22 cellular contexts compared by ENCODE assay signal in the genomic region with DNA sequence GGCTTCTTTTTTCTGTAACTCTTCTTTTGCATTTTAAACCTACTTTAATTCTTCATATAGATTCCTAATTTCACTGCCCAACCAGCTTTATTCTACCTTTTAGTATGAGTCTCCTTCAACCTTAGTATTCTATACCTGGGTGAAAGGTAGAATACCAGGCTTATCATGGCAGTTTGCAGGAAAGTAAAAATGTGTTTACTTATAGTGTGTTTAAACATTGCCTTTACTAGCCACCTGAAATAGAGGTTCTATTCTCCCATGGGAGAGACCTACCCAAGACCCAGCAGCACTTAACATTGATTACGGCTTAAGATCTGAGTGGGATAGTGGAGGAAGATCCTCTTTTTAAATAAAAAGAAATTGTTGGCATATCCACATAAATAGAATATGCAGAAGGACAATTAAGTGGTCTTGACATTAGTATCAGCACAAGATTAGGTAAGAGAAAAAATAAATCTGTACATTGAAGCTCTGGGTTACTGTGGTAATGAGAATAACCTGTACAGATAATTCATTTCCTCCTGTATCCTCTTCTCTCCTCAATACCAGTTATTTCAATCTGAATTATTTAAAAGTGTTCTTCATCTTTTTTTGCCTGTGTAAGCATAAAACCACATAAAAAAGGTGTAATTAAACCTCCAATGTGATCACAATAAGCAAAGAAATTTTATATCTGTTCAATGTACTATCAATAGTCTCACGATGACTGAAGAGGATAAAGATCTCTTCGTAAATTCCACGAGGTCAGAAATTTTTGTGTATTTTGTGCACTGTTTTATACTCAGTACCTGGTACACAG. TPM values are rescaled to one million over a fixed set of nuclear protein-coding genes. Genes with fewer than 3 reads are reported as not detected.
A peak's percentile ranks its signal among the peaks of the same experiment; 100 is the strongest.
DNase-seq lines count a peak whose midpoint lies in the region; ATAC-seq and TF ChIP-seq lines count a peak whose summit lies in the region.
"Had no signal": no experiment of that assay in that cellular context is flagged by ENCODE, and none has a peak within 500 bp of the region (broad histone marks: within the 10 kb centered on the region; RNA-seq: fewer than 3 reads in every experiment).

No MANE protein-coding gene starts in this region.

- no peaks in the 10 kb centered on the region for H3K4me1 ChIP-seq in GM23338 (ENCODE audit: insufficient read depth)
- H3K4me1 ChIP-seq in Panc1 (ENCODE audit: control insufficient read depth, insufficient read depth, low read length) = peaks cover 57% of the 10 kb centered on the region

- H3K27ac ChIP-seq in GM23338 (ENCODE audit: low read depth) (no peak overlapping the region), Panc1 (ENCODE audit: low read length) (peak overlapping the region; percentile 100)

- no peaks in the 10 kb centered on the region for H3K79me2 ChIP-seq in GM23338 (replicated peaks; ENCODE audit: insufficient read depth)

- POLR2A ChIA-PET in Panc1 (lab: Charles Lee) (interaction anchor here (0.7 kb wide), 1 partner anchor 28 kb away, joined by 13 read pairs; no protein-coding TSS in a partner anchor), WTC11 (lab: Charles Lee) (interaction anchor here (0.7 kb wide), 1 partner anchor 26 kb away, joined by 4 read pairs; no protein-coding TSS in a partner anchor)

- H3K36me3 ChIP-seq in GM23338 (ENCODE audit: insufficient read depth) (no peaks in the 10 kb centered on the region), Panc1 (ENCODE audit: control insufficient read depth, insufficient read depth, low read length) (no peaks in the 10 kb centered on the region; the same call in 1 of the 2 replicates)

- no peaks in the 10 kb centered on the region for H3K9me2 ChIP-seq in GM23338 (ENCODE audit: insufficient read depth)
- H3K9me2 ChIP-seq: SK-N-SH had no signal

- H2AFZ ChIP-seq in GM23338 = no peak overlapping the region

- H3K9me3 Mint-ChIP-seq in GM23338 = no peaks in the 10 kb centered on the region
- no peaks in the 10 kb centered on the region for H3K9me3 Mint-ChIP-seq in osteocyte (ENCODE audit: unreplicated experiment)
- no peaks in the 10 kb centered on the region for H3K9me3 Mint-ChIP-seq in WTC11
- H3K9me3 Mint-ChIP-seq: CD4-positive, alpha-beta memory T cell had no signal

- 0 out of 2 replicates have a peak overlapping the region, but pooled peaks have one; percentile 45 for H3K27ac Mint-ChIP-seq in GM23338
- peak overlapping the region; percentile 31 for H3K27ac Mint-ChIP-seq in osteocyte (ENCODE audit: unreplicated experiment)
- no peak overlapping the region for H3K27ac Mint-ChIP-seq in WTC11
- H3K27ac Mint-ChIP-seq: CD4-positive, alpha-beta memory T cell had no signal

- BruUV-seq in Panc1 (replicated peaks; lab: Mats Ljungman, UMichigan) = no TSS peak

- H3K4me1 Mint-ChIP-seq in GM23338 (peaks cover 7% of the 10 kb centered on the region; the same call in 2 of the 3 replicates), osteocyte (ENCODE audit: unreplicated experiment) (peaks cover 77% of the 10 kb centered on the region), WTC11 (peaks cover 10% of the 10 kb centered on the region; the same call in 1 of the 2 replicates)

- H3K36me3 Mint-ChIP-seq in GM23338 (ENCODE audit: low read depth) = no peaks in the 10 kb centered on the region
- H3K36me3 Mint-ChIP-seq in osteocyte (ENCODE audit: unreplicated experiment) = no peaks in the 10 kb centered on the region
- H3K36me3 Mint-ChIP-seq in WTC11 = no peaks in the 10 kb centered on the region
- H3K36me3 Mint-ChIP-seq: CD4-positive, alpha-beta memory T cell had no signal

- H3K4me3 Mint-ChIP-seq in GM23338 (no peak overlapping the region), osteocyte (ENCODE audit: unreplicated experiment) (no peak overlapping the region), WTC11 (no peak overlapping the region)
- H3K4me3 Mint-ChIP-seq: CD4-positive, alpha-beta memory T cell had no signal

- no peaks in the 10 kb centered on the region for H3F3A ChIP-seq in GM23338 (replicated peaks; ENCODE audit: low read depth)

- CTCF ChIA-PET in Panc1 (lab: Charles Lee) (interaction anchor here (0.6 kb wide), 2 partner anchors 14 to 29 kb away, joined by 3 to 4 read pairs; no protein-coding TSS in a partner anchor), WTC11 (lab: Charles Lee) (interaction anchor here (0.6 to 0.9 kb wide), 2 partner anchors 49 to 330 kb away, joined by 3 read pairs; no protein-coding TSS in a partner anchor)

- no peaks in the 10 kb centered on the region for H3K27me3 Mint-ChIP-seq in GM23338 (ENCODE audit: insufficient read depth, low read depth, poor library complexity)
- H3K27me3 Mint-ChIP-seq in osteocyte (ENCODE audit: unreplicated experiment) = no peaks in the 10 kb centered on the region
- H3K27me3 Mint-ChIP-seq in WTC11 (ENCODE audit: low read depth) = no peaks in the 10 kb centered on the region

- in situ Hi-C loops in Panc1 (cut with HindIII; ENCODE audit: low pct_unique_long_range_greater_than_20kb, low sequenced_read_pairs) = no loop called here
- in situ Hi-C loops in ACHN (cut with HindIII; ENCODE audit: low pct_ligation_motif_present, low pct_unique_long_range_greater_than_20kb, low sequenced_read_pairs) = no loop called here

- no peaks in the 10 kb centered on the region for H4K20me1 ChIP-seq in GM23338 (replicated peaks; ENCODE audit: insufficient read depth)

- H3K4me2 ChIP-seq in GM23338 = no peak overlapping the region
- H3K4me2 ChIP-seq: SK-N-SH had no signal

- intact Hi-C loops in Panc1 (cut with micrococcal nuclease; ENCODE audit: unreplicated experiment) = no loop called here

- no peaks in the 10 kb centered on the region for H3K9me3 ChIP-seq in Panc1 (ENCODE audit: control insufficient read depth, insufficient read depth, low read depth, low read length)
- H3K9me3 ChIP-seq: SK-N-SH had no signal

- ATAC-seq in GM23338 = no peak
- ATAC-seq in Panc1 = no peak
- no peak for ATAC-seq in WTC11
- ATAC-seq in GM21717 (IDR thresholded peaks at IDR 0.05; ENCODE audit: unreplicated experiment) = no peak

- no peak for TF ChIP-seq CTCF in GM23338 (conservative IDR thresholded peaks at IDR 0.05; ENCODE audit: low read depth in 2 of 2)
- TF ChIP-seq CTCF in Panc1 (IDR thresholded peaks at IDR 0.05) = no peak
- TF ChIP-seq CTCF in osteocyte (IDR thresholded peaks at IDR 0.05) = no peak
- TF ChIP-seq CTCF in WTC11 (IDR thresholded peaks at IDR 0.05) = no peak

- H3K27me3 ChIP-seq in GM23338 (ENCODE audit: insufficient read depth) (no peaks in the 10 kb centered on the region), Panc1 (ENCODE audit: control insufficient read depth, insufficient read depth, low read length) (no peaks in the 10 kb centered on the region)

- H3K4me3 ChIP-seq in GM23338 = no peak overlapping the region
- H3K4me3 ChIP-seq in Panc1 (ENCODE audit: low read depth in 2 of 2, low read length in 2 of 2) = peak overlapping the region; percentile 57 to 65

- DNase-seq in GM23338 (ENCODE audit: low spot score) = no peak
- DNase-seq in Panc1 (ENCODE audit: low read depth, low spot score) = no peak
- DNase-seq in osteocyte (ENCODE audit: extremely low spot score, unreplicated experiment) = no peak
- DNase-seq in GM19240 (ENCODE audit: insufficient read length, low spot score) = no peak
- no peak for DNase-seq in ACHN
- DNase-seq in WTC11 (ENCODE audit: low spot score) = no peak
- DNase-seq: Calu3; CD4-positive, alpha-beta memory T cell; GF-D8; H7; Karpas-422; MM.1S; NCI-H1092 treated with DMSO at 0.1 percent for 48 hours; NCI-H146; NCI-H2081; NCI-H2171 treated with DMSO at 0.1 percent for 48 hours; NCI-H446 treated with DMSO at 0.1 percent for 48 hours; NCI-H69; SHP77; SK-N-SH had no signal

TF ChIP-seq in GM23338, 12 proteins besides CTCF, POLR2A, EP300 and RAD21 (continues in another document):
- no peak for TF ChIP-seq ETS1 (IDR thresholded peaks at IDR 0.05)
- TF ChIP-seq ZNF114 (CRISPR knock-in tag; IDR thresholded peaks at IDR 0.05) = no peak
- no peak for TF ChIP-seq ZNF331 (CRISPR knock-in tag; IDR thresholded peaks at IDR 0.05; ENCODE audit: low read depth)
- no peak for TF ChIP-seq EZH2phosphoT487 (IDR thresholded peaks at IDR 0.05; ENCODE audit: unreplicated experiment)
- TF ChIP-seq STAT1 (IDR thresholded peaks at IDR 0.05; ENCODE audit: unreplicated experiment) = no peak

TF ChIP-seq in WTC11, 78 proteins besides CTCF, POLR2A, EP300 and RAD21 (continues in another document):
- TF ChIP-seq, protein P1, sequence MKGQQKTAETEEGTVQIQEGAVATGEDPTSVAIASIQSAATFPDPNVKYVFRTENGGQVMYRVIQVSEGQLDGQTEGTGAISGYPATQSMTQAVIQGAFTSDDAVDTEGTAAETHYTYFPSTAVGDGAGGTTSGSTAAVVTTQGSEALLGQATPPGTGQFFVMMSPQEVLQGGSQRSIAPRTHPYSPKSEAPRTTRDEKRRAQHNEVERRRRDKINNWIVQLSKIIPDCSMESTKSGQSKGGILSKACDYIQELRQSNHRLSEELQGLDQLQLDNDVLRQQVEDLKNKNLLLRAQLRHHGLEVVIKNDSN (CRISPR knock-in tag; IDR thresholded peaks at IDR 0.05) = no peak

RNA-seq across cellular contexts. Expression of gene MYPN, which starts 1.4 kb away (rescaled TPM):
- not detected in 2 replicates for total RNA-seq in GM23338 (2014; rRNA removed; shearing (Covaris generic))
- not detected in 2 replicates for polyA plus RNA-seq in GM23338 (2016; fragmentation: Nextera tagmentation; extraction: Ambion mirVana)
- 39.1 TPM for total RNA-seq in Panc1 (2021; ENCODE audit: unreplicated experiment)
- 16.3 TPM for polyA plus RNA-seq in Panc1 (2012; ENCODE audit: insufficient read length)
- total RNA-seq in osteocyte = 1.0 and 1.8 TPM in 2 replicates
- 0.05 TPM in 1 of 3 replicates, not detected in the others for total RNA-seq in WTC11 (2021)
- total RNA-seq: CD4-positive, alpha-beta memory T cell; H7; HT-29 had no signal
- polyA plus RNA-seq: CD4-positive, alpha-beta memory T cell had no signal

RNA-seq across cellular contexts. Expression of gene HERC4, which starts 32.8 kb away (rescaled TPM):
- 60.4 and 67.2 TPM in 2 replicates for total RNA-seq in GM23338 (2014; rRNA removed; shearing (Covaris generic))
- 16.2 and 20.1 TPM in 2 replicates for polyA plus RNA-seq in GM23338 (2016; fragmentation: Nextera tagmentation; extraction: Ambion mirVana)
- 119 TPM for total RNA-seq in Panc1 (2021; ENCODE audit: unreplicated experiment)
- polyA plus RNA-seq in Panc1 (2012; ENCODE audit: insufficient read length) = 40.5 TPM
- total RNA-seq in osteocyte = 57.0 and 59.4 TPM in 2 replicates
- 39.4 to 41.3 TPM (median 41.1 TPM) in 3 replicates for total RNA-seq in WTC11 (2021)

Comparison
In these comparisons a context has a peak if more than half of its experiments do, and no peak if none do; other contexts are left out.
1. RNA of gene MYPN, which starts 1.4 kb away (total RNA-seq): 39.1 TPM in Panc1 (single experiment); 1.0 to 1.8 TPM in osteocyte, not detected in GM23338 and 0.05 TPM in WTC11; every median in the first group is over 10 times any median in the second.